In genomic region chr5:95646569-95647330, GRCh38 we compare ENCODE assay signal across 1 cellular context.
TF ChIP-seq lines count a peak whose summit lies in the region.

Gene RFESD, plus strand, starts transcription at chr5:95646777. Its CDS starts 5,495 bp downstream, at chr5:95652272.

TF ChIP-seq in HepG2, 621 proteins besides CTCF, POLR2A, EP300 and RAD21 (continued from another document and continues in another):
- TF ChIP-seq, protein P1, sequence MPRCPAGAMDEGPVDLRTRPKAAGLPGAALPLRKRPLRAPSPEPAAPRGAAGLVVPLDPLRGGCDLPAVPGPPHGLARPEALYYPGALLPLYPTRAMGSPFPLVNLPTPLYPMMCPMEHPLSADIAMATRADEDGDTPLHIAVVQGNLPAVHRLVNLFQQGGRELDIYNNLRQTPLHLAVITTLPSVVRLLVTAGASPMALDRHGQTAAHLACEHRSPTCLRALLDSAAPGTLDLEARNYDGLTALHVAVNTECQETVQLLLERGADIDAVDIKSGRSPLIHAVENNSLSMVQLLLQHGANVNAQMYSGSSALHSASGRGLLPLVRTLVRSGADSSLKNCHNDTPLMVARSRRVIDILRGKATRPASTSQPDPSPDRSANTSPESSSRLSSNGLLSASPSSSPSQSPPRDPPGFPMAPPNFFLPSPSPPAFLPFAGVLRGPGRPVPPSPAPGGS (CRISPR knock-in tag; IDR thresholded peaks at IDR 0.05) = peak; percentile 54
- TF ChIP-seq THYN1 (CRISPR knock-in tag; IDR thresholded peaks at IDR 0.05; ENCODE audit: borderline replicate concordance, low read depth) (no peak), HOXA5 (CRISPR knock-in tag; IDR thresholded peaks at IDR 0.05) (peak; percentile 77), XRCC5 (optimal IDR thresholded peaks at IDR 0.05; ENCODE audit: low read length) (peak; percentile 81), ZIK1 (CRISPR knock-in tag; IDR thresholded peaks at IDR 0.05; ENCODE audit: borderline replicate concordance, low read depth) (peak; percentile 47; the same call in 1 of the 2 replicates), ZNF629 (CRISPR knock-in tag; conservative IDR thresholded peaks at IDR 0.05) (no peak), TOE1 (CRISPR knock-in tag; IDR thresholded peaks at IDR 0.05) (peak; percentile 48; the same call in 1 of the 2 replicates), SOX13 (IDR thresholded peaks at IDR 0.05) (no peak), SOX13 (CRISPR knock-in tag; conservative IDR thresholded peaks at IDR 0.05 in 1 of 2, IDR thresholded peaks at IDR 0.05 in 1 of 2) (peak in 1 of 2 experiments; percentile 76; a peak in 2 of 4 replicates), PAXIP1 (CRISPR knock-in tag; conservative IDR thresholded peaks at IDR 0.05) (peak; percentile 91), NFYC (CRISPR knock-in tag; IDR thresholded peaks at IDR 0.05) (peak; percentile 53), ZNF883 (CRISPR knock-in tag; IDR thresholded peaks at IDR 0.05; ENCODE audit: not compliant biosample characterization) (peak; percentile 21), YEATS2 (CRISPR knock-in tag; IDR thresholded peaks at IDR 0.05; ENCODE audit: borderline replicate concordance) (peak; percentile 80; the same call in 1 of the 2 replicates), DZIP1 (CRISPR knock-in tag; IDR thresholded peaks at IDR 0.05) (no peak), ZNF772 (CRISPR knock-in tag; IDR thresholded peaks at IDR 0.05) (peak; percentile 89), HDAC2 (CRISPR knock-in tag; IDR thresholded peaks at IDR 0.05) (peak; percentile 59; the same call in 1 of the 2 replicates), ZBTB7B (CRISPR knock-in tag; IDR thresholded peaks at IDR 0.05) (0 out of 2 replicates have a peak, but pooled peaks have one; percentile 38), ARNTL (CRISPR knock-in tag; IDR thresholded peaks at IDR 0.05) (peak; percentile 94), ATF4 (CRISPR knock-in tag; IDR thresholded peaks at IDR 0.05) (peak in 1 of 2 experiments; percentile 58; a peak in 2 of 4 replicates), LCORL (IDR thresholded peaks at IDR 0.05) (no peak), LCORL (CRISPR knock-in tag; IDR thresholded peaks at IDR 0.05) (peak; percentile 94), SIX4 (CRISPR knock-in tag; IDR thresholded peaks at IDR 0.05) (0 out of 2 replicates have a peak, but pooled peaks have one; percentile 46), CCDC6 (CRISPR knock-in tag; IDR thresholded peaks at IDR 0.05) (peak; percentile 56; the same call in 1 of the 2 replicates), MEIS2 (CRISPR knock-in tag; IDR thresholded peaks at IDR 0.05) (0 out of 2 replicates have a peak, but pooled peaks have one; percentile 47), FOXP4 (CRISPR knock-in tag; IDR thresholded peaks at IDR 0.05) (peak; percentile 73), ZFX (CRISPR knock-in tag; IDR thresholded peaks at IDR 0.05; ENCODE audit: low read depth) (peak; percentile 79; the same call in 1 of the 2 replicates)
- TF ChIP-seq, protein P2, sequence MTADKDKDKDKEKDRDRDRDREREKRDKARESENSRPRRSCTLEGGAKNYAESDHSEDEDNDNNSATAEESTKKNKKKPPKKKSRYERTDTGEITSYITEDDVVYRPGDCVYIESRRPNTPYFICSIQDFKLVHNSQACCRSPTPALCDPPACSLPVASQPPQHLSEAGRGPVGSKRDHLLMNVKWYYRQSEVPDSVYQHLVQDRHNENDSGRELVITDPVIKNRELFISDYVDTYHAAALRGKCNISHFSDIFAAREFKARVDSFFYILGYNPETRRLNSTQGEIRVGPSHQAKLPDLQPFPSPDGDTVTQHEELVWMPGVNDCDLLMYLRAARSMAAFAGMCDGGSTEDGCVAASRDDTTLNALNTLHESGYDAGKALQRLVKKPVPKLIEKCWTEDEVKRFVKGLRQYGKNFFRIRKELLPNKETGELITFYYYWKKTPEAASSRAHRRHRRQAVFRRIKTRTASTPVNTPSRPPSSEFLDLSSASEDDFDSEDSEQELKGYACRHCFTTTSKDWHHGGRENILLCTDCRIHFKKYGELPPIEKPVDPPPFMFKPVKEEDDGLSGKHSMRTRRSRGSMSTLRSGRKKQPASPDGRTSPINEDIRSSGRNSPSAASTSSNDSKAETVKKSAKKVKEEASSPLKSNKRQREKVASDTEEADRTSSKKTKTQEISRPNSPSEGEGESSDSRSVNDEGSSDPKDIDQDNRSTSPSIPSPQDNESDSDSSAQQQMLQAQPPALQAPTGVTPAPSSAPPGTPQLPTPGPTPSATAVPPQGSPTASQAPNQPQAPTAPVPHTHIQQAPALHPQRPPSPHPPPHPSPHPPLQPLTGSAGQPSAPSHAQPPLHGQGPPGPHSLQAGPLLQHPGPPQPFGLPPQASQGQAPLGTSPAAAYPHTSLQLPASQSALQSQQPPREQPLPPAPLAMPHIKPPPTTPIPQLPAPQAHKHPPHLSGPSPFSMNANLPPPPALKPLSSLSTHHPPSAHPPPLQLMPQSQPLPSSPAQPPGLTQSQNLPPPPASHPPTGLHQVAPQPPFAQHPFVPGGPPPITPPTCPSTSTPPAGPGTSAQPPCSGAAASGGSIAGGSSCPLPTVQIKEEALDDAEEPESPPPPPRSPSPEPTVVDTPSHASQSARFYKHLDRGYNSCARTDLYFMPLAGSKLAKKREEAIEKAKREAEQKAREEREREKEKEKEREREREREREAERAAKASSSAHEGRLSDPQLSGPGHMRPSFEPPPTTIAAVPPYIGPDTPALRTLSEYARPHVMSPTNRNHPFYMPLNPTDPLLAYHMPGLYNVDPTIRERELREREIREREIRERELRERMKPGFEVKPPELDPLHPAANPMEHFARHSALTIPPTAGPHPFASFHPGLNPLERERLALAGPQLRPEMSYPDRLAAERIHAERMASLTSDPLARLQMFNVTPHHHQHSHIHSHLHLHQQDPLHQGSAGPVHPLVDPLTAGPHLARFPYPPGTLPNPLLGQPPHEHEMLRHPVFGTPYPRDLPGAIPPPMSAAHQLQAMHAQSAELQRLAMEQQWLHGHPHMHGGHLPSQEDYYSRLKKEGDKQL (CRISPR knock-in tag; IDR thresholded peaks at IDR 0.05; ENCODE audit: low read depth) = peak; percentile 27; the same call in 1 of the 2 replicates
- TF ChIP-seq, protein P3, sequence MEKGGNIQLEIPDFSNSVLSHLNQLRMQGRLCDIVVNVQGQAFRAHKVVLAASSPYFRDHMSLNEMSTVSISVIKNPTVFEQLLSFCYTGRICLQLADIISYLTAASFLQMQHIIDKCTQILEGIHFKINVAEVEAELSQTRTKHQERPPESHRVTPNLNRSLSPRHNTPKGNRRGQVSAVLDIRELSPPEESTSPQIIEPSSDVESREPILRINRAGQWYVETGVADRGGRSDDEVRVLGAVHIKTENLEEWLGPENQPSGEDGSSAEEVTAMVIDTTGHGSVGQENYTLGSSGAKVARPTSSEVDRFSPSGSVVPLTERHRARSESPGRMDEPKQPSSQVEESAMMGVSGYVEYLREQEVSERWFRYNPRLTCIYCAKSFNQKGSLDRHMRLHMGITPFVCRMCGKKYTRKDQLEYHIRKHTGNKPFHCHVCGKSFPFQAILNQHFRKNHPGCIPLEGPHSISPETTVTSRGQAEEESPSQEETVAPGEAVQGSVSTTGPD (CRISPR knock-in tag; IDR thresholded peaks at IDR 0.05) = no peak
- TF ChIP-seq, protein P4, sequence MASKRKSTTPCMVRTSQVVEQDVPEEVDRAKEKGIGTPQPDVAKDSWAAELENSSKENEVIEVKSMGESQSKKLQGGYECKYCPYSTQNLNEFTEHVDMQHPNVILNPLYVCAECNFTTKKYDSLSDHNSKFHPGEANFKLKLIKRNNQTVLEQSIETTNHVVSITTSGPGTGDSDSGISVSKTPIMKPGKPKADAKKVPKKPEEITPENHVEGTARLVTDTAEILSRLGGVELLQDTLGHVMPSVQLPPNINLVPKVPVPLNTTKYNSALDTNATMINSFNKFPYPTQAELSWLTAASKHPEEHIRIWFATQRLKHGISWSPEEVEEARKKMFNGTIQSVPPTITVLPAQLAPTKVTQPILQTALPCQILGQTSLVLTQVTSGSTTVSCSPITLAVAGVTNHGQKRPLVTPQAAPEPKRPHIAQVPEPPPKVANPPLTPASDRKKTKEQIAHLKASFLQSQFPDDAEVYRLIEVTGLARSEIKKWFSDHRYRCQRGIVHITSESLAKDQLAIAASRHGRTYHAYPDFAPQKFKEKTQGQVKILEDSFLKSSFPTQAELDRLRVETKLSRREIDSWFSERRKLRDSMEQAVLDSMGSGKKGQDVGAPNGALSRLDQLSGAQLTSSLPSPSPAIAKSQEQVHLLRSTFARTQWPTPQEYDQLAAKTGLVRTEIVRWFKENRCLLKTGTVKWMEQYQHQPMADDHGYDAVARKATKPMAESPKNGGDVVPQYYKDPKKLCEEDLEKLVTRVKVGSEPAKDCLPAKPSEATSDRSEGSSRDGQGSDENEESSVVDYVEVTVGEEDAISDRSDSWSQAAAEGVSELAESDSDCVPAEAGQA (IDR thresholded peaks at IDR 0.05; ENCODE audit: low read depth) = peak; percentile 55; the same call in 1 of the 2 replicates
- TF ChIP-seq, protein P4 (CRISPR knock-in tag; IDR thresholded peaks at IDR 0.05; ENCODE audit: borderline replicate concordance) = no peak
